In genomic region chr2:58207189-58207588, GRCh38 we compare ENCODE assay signal across 1 cellular context.
TF ChIP-seq lines count a peak whose summit lies in the region.

No MANE protein-coding gene starts in this region.

TF ChIP-seq in H1, 55 proteins besides CTCF, POLR2A, EP300 and RAD21 (continued from another document):
- TF ChIP-seq, protein P1, sequence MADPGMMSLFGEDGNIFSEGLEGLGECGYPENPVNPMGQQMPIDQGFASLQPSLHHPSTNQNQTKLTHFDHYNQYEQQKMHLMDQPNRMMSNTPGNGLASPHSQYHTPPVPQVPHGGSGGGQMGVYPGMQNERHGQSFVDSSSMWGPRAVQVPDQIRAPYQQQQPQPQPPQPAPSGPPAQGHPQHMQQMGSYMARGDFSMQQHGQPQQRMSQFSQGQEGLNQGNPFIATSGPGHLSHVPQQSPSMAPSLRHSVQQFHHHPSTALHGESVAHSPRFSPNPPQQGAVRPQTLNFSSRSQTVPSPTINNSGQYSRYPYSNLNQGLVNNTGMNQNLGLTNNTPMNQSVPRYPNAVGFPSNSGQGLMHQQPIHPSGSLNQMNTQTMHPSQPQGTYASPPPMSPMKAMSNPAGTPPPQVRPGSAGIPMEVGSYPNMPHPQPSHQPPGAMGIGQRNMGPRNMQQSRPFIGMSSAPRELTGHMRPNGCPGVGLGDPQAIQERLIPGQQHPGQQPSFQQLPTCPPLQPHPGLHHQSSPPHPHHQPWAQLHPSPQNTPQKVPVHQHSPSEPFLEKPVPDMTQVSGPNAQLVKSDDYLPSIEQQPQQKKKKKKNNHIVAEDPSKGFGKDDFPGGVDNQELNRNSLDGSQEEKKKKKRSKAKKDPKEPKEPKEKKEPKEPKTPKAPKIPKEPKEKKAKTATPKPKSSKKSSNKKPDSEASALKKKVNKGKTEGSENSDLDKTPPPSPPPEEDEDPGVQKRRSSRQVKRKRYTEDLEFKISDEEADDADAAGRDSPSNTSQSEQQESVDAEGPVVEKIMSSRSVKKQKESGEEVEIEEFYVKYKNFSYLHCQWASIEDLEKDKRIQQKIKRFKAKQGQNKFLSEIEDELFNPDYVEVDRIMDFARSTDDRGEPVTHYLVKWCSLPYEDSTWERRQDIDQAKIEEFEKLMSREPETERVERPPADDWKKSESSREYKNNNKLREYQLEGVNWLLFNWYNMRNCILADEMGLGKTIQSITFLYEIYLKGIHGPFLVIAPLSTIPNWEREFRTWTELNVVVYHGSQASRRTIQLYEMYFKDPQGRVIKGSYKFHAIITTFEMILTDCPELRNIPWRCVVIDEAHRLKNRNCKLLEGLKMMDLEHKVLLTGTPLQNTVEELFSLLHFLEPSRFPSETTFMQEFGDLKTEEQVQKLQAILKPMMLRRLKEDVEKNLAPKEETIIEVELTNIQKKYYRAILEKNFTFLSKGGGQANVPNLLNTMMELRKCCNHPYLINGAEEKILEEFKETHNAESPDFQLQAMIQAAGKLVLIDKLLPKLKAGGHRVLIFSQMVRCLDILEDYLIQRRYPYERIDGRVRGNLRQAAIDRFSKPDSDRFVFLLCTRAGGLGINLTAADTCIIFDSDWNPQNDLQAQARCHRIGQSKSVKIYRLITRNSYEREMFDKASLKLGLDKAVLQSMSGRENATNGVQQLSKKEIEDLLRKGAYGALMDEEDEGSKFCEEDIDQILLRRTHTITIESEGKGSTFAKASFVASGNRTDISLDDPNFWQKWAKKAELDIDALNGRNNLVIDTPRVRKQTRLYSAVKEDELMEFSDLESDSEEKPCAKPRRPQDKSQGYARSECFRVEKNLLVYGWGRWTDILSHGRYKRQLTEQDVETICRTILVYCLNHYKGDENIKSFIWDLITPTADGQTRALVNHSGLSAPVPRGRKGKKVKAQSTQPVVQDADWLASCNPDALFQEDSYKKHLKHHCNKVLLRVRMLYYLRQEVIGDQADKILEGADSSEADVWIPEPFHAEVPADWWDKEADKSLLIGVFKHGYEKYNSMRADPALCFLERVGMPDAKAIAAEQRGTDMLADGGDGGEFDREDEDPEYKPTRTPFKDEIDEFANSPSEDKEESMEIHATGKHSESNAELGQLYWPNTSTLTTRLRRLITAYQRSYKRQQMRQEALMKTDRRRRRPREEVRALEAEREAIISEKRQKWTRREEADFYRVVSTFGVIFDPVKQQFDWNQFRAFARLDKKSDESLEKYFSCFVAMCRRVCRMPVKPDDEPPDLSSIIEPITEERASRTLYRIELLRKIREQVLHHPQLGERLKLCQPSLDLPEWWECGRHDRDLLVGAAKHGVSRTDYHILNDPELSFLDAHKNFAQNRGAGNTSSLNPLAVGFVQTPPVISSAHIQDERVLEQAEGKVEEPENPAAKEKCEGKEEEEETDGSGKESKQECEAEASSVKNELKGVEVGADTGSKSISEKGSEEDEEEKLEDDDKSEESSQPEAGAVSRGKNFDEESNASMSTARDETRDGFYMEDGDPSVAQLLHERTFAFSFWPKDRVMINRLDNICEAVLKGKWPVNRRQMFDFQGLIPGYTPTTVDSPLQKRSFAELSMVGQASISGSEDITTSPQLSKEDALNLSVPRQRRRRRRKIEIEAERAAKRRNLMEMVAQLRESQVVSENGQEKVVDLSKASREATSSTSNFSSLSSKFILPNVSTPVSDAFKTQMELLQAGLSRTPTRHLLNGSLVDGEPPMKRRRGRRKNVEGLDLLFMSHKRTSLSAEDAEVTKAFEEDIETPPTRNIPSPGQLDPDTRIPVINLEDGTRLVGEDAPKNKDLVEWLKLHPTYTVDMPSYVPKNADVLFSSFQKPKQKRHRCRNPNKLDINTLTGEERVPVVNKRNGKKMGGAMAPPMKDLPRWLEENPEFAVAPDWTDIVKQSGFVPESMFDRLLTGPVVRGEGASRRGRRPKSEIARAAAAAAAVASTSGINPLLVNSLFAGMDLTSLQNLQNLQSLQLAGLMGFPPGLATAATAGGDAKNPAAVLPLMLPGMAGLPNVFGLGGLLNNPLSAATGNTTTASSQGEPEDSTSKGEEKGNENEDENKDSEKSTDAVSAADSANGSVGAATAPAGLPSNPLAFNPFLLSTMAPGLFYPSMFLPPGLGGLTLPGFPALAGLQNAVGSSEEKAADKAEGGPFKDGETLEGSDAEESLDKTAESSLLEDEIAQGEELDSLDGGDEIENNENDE (IDR thresholded peaks at IDR 0.05; ENCODE audit: insufficient replicate concordance, low read length): peak; percentile 77
- TF ChIP-seq, protein P2, sequence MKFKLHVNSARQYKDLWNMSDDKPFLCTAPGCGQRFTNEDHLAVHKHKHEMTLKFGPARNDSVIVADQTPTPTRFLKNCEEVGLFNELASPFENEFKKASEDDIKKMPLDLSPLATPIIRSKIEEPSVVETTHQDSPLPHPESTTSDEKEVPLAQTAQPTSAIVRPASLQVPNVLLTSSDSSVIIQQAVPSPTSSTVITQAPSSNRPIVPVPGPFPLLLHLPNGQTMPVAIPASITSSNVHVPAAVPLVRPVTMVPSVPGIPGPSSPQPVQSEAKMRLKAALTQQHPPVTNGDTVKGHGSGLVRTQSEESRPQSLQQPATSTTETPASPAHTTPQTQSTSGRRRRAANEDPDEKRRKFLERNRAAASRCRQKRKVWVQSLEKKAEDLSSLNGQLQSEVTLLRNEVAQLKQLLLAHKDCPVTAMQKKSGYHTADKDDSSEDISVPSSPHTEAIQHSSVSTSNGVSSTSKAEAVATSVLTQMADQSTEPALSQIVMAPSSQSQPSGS (IDR thresholded peaks at IDR 0.05; ENCODE audit: low read length): no peak
- no peak for TF ChIP-seq NANOG (IDR thresholded peaks at IDR 0.05; ENCODE audit: insufficient read depth, low read depth, low read length, poor library complexity, severe bottlenecking)
- TF ChIP-seq TCF12 (IDR thresholded peaks at IDR 0.05; ENCODE audit: low read depth, low read length): 0 out of 2 replicates have a peak, but pooled peaks have one; percentile 43
- TF ChIP-seq HDAC6 (IDR thresholded peaks at IDR 0.05; ENCODE audit: low read depth, low read length): no peak
- TF ChIP-seq SUZ12 (IDR thresholded peaks at IDR 0.05; ENCODE audit: low read length): no peak
- TF ChIP-seq JUN (IDR thresholded peaks at IDR 0.05; ENCODE audit: low read depth, low read length): no peak
- no peak for TF ChIP-seq TAF7 (optimal IDR thresholded peaks at IDR 0.05; ENCODE audit: borderline replicate concordance, low read depth, low read length)
- TF ChIP-seq USF2 (IDR thresholded peaks at IDR 0.05; ENCODE audit: low read length): no peak
- TF ChIP-seq JUND (IDR thresholded peaks at IDR 0.05; ENCODE audit: low read length): no peak
- peak; percentile 73; the same call in 1 of the 2 replicates for TF ChIP-seq E2F6 (IDR thresholded peaks at IDR 0.05)
- TF ChIP-seq RBBP5 (IDR thresholded peaks at IDR 0.05; ENCODE audit: borderline replicate concordance, low read depth, low read length): no peak
- no peak for TF ChIP-seq MAFK (IDR thresholded peaks at IDR 0.05; ENCODE audit: low read depth, low read length)
- no peak for TF ChIP-seq NRF1 (IDR thresholded peaks at IDR 0.05; ENCODE audit: low read depth, low read length)
- no peak for TF ChIP-seq TBP (IDR thresholded peaks at IDR 0.05; ENCODE audit: low read depth, low read length)
- TF ChIP-seq SP2 (IDR thresholded peaks at IDR 0.05; ENCODE audit: low read length): no peak
- TF ChIP-seq, protein P3, sequence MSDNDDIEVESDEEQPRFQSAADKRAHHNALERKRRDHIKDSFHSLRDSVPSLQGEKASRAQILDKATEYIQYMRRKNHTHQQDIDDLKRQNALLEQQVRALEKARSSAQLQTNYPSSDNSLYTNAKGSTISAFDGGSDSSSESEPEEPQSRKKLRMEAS (IDR thresholded peaks at IDR 0.05): peak; percentile 84
